In genomic region chr3:31959951-31960792, GRCh38 we compare ENCODE assay signal across 8 cellular contexts.
A peak's percentile ranks its signal among the peaks of the same experiment; 100 is the strongest.
DNase-seq lines count a peak whose midpoint lies in the region; ATAC-seq, FAIRE-seq and TF ChIP-seq lines count a peak whose summit lies in the region.

No MANE protein-coding gene starts in this region.

- FAIRE-seq in urothelium cell line (lab: Jason Lieb, UNC) = peak; percentile 13

- H3K4me3 ChIP-seq in astrocyte of the cerebellum (ENCODE audit: low read depth, low read length) = peak overlapping the region; percentile 25

- DNase-seq in DMS 273 (lab: John Stamatoyannopoulos, UW; ENCODE audit: unreplicated experiment) (peak; percentile 42), DMS 273 treated with DMSO at 0.1 percent for 48 hours (lab: John Stamatoyannopoulos, UW) (no peak), astrocyte of the cerebellum (ENCODE audit: low read depth) (no peak), kidney glomerular epithelial cell (lab: John Stamatoyannopoulos, UW) (peak; percentile 14), urothelium cell line (ENCODE audit: low spot score) (no peak), NCI-H510A (lab: John Stamatoyannopoulos, UW) (no peak)
- no peak for DNase-seq in activated naive CD4-positive, alpha-beta T cell treated with anti-CD3 and anti-CD28 coated beads, Interleukin-2, amount 50 U/mL, for 16 hours

- TF ChIP-seq CTCF in astrocyte of the cerebellum (IDR thresholded peaks at IDR 0.05; ENCODE audit: low read depth, low read length, missing control alignments) = no peak

- in situ Hi-C loops in astrocyte of the cerebellum (cut with HindIII; ENCODE audit: low sequenced_read_pairs) = no loop called here

- no peak for ATAC-seq in GM19455 (IDR thresholded peaks at IDR 0.05; ENCODE audit: unreplicated experiment)

Comparison
In these comparisons a context has a peak if more than half of its experiments do, and no peak if none do; other contexts are left out.
1. DNase-seq: peak in DMS 273 (single experiment) and kidney glomerular epithelial cell (single experiment); none in DMS 273 treated with DMSO at 0.1 percent for 48 hours (single experiment), astrocyte of the cerebellum (single experiment), urothelium cell line (single experiment), NCI-H510A (single experiment) and activated naive CD4-positive, alpha-beta T cell treated with anti-CD3 and anti-CD28 coated beads, Interleukin-2, amount 50 U/mL, for 16 hours (single experiment).